Comparison of ENCODE assay signal across 1 cellular context in the genomic region with DNA sequence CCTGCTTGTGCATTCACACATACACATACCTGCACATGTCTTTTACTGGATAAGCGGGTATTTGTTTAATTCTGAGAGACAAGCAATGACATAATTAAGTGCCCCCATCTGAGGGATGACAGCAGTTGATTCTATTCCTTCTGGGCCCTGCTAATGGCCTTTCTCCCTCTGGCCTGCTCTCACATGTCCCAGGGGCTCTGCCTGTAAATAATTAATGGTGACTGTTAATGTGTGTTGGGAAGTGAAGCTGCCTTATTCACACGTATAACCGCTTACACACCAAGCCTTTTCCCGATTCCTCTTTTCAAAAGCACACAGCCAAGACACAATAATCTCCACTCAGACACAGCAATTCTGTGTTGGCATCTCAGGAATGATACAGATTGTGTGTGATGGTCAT.
A peak's percentile ranks its signal among the peaks of the same experiment; 100 is the strongest.
TF ChIP-seq lines count a peak whose summit lies in the region.

No MANE protein-coding gene starts in this region.

TF ChIP-seq in GM12878, 131 proteins besides CTCF, POLR2A, EP300 and RAD21 (continued from another document and continues in another):
- TF ChIP-seq, protein P1, sequence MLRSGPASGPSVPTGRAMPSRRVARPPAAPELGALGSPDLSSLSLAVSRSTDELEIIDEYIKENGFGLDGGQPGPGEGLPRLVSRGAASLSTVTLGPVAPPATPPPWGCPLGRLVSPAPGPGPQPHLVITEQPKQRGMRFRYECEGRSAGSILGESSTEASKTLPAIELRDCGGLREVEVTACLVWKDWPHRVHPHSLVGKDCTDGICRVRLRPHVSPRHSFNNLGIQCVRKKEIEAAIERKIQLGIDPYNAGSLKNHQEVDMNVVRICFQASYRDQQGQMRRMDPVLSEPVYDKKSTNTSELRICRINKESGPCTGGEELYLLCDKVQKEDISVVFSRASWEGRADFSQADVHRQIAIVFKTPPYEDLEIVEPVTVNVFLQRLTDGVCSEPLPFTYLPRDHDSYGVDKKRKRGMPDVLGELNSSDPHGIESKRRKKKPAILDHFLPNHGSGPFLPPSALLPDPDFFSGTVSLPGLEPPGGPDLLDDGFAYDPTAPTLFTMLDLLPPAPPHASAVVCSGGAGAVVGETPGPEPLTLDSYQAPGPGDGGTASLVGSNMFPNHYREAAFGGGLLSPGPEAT (IDR thresholded peaks at IDR 0.05; ENCODE audit: low read depth) = peak; percentile 83; the same call in 1 of the 2 replicates
- TF ChIP-seq ASH2L (IDR thresholded peaks at IDR 0.05; ENCODE audit: borderline replicate concordance, low read depth) (no peak), CREM (IDR thresholded peaks at IDR 0.05; ENCODE audit: low read depth) (no peak), CHD2 (IDR thresholded peaks at IDR 0.05; ENCODE audit: borderline replicate concordance, low read depth, low read length) (peak; percentile 29; the same call in 1 of the 2 replicates), SIX5 (IDR thresholded peaks at IDR 0.05; ENCODE audit: low read depth, low read length, severe bottlenecking) (no peak), NR2F1 (conservative IDR thresholded peaks at IDR 0.05) (0 out of 2 replicates have a peak, but pooled peaks have one; percentile 27), IKZF2 (IDR thresholded peaks at IDR 0.05) (peak; percentile 89 to 91), STAT1 (conservative IDR thresholded peaks at IDR 0.05) (no peak), DPF2 (IDR thresholded peaks at IDR 0.05) (peak; percentile 97), HCFC1 (IDR thresholded peaks at IDR 0.05; ENCODE audit: low read length) (no peak), CBX3 (IDR thresholded peaks at IDR 0.05; ENCODE audit: borderline replicate concordance, low read depth) (no peak), MEF2B (IDR thresholded peaks at IDR 0.05; ENCODE audit: partially characterized antibody, poor library complexity, severe bottlenecking) (peak; percentile 97), YY1 (IDR thresholded peaks at IDR 0.05; ENCODE audit: low read depth, low read length) (no peak), SREBF1 (IDR thresholded peaks at IDR 0.05; ENCODE audit: low read length) (no peak), IKZF1 (conservative IDR thresholded peaks at IDR 0.05) (peak; percentile 89), RAD51 (IDR thresholded peaks at IDR 0.05) (peak; percentile 35; the same call in 1 of the 2 replicates), BACH1 (IDR thresholded peaks at IDR 0.05; ENCODE audit: borderline replicate concordance) (peak; percentile 81; the same call in 1 of the 2 replicates), TAF1 (IDR thresholded peaks at IDR 0.05; ENCODE audit: borderline replicate concordance, low read depth, low read length) (no peak), SRF (IDR thresholded peaks at IDR 0.05; ENCODE audit: low read depth in 2 of 2, low read length in 2 of 2) (no peak), ZNF207 (IDR thresholded peaks at IDR 0.05; ENCODE audit: borderline replicate concordance) (no peak), ESRRA (IDR thresholded peaks at IDR 0.05; ENCODE audit: low read length) (no peak), NFIC (IDR thresholded peaks at IDR 0.05; ENCODE audit: low read depth, low read length) (no peak), SIN3A (IDR thresholded peaks at IDR 0.05; ENCODE audit: low read depth, low read length) (no peak), NBN (IDR thresholded peaks at IDR 0.05) (peak; percentile 80), BHLHE40 (IDR thresholded peaks at IDR 0.05; ENCODE audit: borderline replicate concordance in 1 of 2, low read depth in 2 of 2, low read length in 1 of 2) (peak; percentile 44 to 53; a peak in 2 of 4 replicates), KLF5 (IDR thresholded peaks at IDR 0.05; ENCODE audit: partially characterized antibody) (no peak), TCF7 (IDR thresholded peaks at IDR 0.05; ENCODE audit: borderline replicate concordance) (no peak), STAT3 (IDR thresholded peaks at IDR 0.05; ENCODE audit: low read depth, low read length) (no peak), GATAD2B (conservative IDR thresholded peaks at IDR 0.05; ENCODE audit: low read depth) (peak; percentile 89), SMARCA5 (IDR thresholded peaks at IDR 0.05) (peak; percentile 2; the same call in 1 of the 2 replicates), MTA2 (IDR thresholded peaks at IDR 0.05; ENCODE audit: low read depth) (peak; percentile 92), RELA (IDR thresholded peaks at IDR 0.05; ENCODE audit: borderline replicate concordance, partially characterized antibody) (no peak), LARP7 (IDR thresholded peaks at IDR 0.05) (no peak), NFXL1 (IDR thresholded peaks at IDR 0.05; ENCODE audit: borderline replicate concordance) (no peak), TARDBP (IDR thresholded peaks at IDR 0.05; ENCODE audit: borderline replicate concordance) (no peak), FOXM1 (IDR thresholded peaks at IDR 0.05; ENCODE audit: low read depth, low read length) (no peak), BMI1 (IDR thresholded peaks at IDR 0.05; ENCODE audit: borderline replicate concordance) (peak; percentile 68; the same call in 1 of the 2 replicates), SPI1 (IDR thresholded peaks at IDR 0.05; ENCODE audit: borderline replicate concordance, insufficient read depth, low read depth, low read length) (peak; percentile 93)
- TF ChIP-seq, protein P2, sequence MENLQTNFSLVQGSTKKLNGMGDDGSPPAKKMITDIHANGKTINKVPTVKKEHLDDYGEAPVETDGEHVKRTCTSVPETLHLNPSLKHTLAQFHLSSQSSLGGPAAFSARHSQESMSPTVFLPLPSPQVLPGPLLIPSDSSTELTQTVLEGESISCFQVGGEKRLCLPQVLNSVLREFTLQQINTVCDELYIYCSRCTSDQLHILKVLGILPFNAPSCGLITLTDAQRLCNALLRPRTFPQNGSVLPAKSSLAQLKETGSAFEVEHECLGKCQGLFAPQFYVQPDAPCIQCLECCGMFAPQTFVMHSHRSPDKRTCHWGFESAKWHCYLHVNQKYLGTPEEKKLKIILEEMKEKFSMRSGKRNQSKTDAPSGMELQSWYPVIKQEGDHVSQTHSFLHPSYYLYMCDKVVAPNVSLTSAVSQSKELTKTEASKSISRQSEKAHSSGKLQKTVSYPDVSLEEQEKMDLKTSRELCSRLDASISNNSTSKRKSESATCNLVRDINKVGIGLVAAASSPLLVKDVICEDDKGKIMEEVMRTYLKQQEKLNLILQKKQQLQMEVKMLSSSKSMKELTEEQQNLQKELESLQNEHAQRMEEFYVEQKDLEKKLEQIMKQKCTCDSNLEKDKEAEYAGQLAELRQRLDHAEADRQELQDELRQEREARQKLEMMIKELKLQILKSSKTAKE (IDR thresholded peaks at IDR 0.05; ENCODE audit: low read depth, poor library complexity, severe bottlenecking) = peak; percentile 36
- TF ChIP-seq, protein P3, sequence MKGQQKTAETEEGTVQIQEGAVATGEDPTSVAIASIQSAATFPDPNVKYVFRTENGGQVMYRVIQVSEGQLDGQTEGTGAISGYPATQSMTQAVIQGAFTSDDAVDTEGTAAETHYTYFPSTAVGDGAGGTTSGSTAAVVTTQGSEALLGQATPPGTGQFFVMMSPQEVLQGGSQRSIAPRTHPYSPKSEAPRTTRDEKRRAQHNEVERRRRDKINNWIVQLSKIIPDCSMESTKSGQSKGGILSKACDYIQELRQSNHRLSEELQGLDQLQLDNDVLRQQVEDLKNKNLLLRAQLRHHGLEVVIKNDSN (IDR thresholded peaks at IDR 0.05; ENCODE audit: borderline replicate concordance, extremely low read length, insufficient read depth, low read depth, low read length) = no peak
- TF ChIP-seq, protein P4, sequence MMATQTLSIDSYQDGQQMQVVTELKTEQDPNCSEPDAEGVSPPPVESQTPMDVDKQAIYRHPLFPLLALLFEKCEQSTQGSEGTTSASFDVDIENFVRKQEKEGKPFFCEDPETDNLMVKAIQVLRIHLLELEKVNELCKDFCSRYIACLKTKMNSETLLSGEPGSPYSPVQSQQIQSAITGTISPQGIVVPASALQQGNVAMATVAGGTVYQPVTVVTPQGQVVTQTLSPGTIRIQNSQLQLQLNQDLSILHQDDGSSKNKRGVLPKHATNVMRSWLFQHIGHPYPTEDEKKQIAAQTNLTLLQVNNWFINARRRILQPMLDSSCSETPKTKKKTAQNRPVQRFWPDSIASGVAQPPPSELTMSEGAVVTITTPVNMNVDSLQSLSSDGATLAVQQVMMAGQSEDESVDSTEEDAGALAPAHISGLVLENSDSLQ (IDR thresholded peaks at IDR 0.05) = 0 out of 2 replicates have a peak, but pooled peaks have one; percentile 8
- TF ChIP-seq, protein P5, sequence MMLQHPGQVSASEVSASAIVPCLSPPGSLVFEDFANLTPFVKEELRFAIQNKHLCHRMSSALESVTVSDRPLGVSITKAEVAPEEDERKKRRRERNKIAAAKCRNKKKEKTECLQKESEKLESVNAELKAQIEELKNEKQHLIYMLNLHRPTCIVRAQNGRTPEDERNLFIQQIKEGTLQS (IDR thresholded peaks at IDR 0.05; ENCODE audit: borderline replicate concordance, extremely low read depth, low read depth, low read length) = no peak
- TF ChIP-seq, protein P6, sequence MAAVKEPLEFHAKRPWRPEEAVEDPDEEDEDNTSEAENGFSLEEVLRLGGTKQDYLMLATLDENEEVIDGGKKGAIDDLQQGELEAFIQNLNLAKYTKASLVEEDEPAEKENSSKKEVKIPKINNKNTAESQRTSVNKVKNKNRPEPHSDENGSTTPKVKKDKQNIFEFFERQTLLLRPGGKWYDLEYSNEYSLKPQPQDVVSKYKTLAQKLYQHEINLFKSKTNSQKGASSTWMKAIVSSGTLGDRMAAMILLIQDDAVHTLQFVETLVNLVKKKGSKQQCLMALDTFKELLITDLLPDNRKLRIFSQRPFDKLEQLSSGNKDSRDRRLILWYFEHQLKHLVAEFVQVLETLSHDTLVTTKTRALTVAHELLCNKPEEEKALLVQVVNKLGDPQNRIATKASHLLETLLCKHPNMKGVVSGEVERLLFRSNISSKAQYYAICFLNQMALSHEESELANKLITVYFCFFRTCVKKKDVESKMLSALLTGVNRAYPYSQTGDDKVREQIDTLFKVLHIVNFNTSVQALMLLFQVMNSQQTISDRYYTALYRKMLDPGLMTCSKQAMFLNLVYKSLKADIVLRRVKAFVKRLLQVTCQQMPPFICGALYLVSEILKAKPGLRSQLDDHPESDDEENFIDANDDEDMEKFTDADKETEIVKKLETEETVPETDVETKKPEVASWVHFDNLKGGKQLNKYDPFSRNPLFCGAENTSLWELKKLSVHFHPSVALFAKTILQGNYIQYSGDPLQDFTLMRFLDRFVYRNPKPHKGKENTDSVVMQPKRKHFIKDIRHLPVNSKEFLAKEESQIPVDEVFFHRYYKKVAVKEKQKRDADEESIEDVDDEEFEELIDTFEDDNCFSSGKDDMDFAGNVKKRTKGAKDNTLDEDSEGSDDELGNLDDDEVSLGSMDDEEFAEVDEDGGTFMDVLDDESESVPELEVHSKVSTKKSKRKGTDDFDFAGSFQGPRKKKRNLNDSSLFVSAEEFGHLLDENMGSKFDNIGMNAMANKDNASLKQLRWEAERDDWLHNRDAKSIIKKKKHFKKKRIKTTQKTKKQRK (IDR thresholded peaks at IDR 0.05; ENCODE audit: low read depth, low read length) = no peak
- TF ChIP-seq, protein P7, sequence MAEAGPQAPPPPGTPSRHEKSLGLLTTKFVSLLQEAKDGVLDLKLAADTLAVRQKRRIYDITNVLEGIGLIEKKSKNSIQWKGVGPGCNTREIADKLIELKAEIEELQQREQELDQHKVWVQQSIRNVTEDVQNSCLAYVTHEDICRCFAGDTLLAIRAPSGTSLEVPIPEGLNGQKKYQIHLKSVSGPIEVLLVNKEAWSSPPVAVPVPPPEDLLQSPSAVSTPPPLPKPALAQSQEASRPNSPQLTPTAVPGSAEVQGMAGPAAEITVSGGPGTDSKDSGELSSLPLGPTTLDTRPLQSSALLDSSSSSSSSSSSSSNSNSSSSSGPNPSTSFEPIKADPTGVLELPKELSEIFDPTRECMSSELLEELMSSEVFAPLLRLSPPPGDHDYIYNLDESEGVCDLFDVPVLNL (IDR thresholded peaks at IDR 0.05; ENCODE audit: low read depth, low read length) = no peak
- TF ChIP-seq, protein P8, sequence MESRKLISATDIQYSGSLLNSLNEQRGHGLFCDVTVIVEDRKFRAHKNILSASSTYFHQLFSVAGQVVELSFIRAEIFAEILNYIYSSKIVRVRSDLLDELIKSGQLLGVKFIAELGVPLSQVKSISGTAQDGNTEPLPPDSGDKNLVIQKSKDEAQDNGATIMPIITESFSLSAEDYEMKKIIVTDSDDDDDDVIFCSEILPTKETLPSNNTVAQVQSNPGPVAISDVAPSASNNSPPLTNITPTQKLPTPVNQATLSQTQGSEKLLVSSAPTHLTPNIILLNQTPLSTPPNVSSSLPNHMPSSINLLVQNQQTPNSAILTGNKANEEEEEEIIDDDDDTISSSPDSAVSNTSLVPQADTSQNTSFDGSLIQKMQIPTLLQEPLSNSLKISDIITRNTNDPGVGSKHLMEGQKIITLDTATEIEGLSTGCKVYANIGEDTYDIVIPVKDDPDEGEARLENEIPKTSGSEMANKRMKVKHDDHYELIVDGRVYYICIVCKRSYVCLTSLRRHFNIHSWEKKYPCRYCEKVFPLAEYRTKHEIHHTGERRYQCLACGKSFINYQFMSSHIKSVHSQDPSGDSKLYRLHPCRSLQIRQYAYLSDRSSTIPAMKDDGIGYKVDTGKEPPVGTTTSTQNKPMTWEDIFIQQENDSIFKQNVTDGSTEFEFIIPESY (IDR thresholded peaks at IDR 0.05) = no peak
- TF ChIP-seq, protein P9, sequence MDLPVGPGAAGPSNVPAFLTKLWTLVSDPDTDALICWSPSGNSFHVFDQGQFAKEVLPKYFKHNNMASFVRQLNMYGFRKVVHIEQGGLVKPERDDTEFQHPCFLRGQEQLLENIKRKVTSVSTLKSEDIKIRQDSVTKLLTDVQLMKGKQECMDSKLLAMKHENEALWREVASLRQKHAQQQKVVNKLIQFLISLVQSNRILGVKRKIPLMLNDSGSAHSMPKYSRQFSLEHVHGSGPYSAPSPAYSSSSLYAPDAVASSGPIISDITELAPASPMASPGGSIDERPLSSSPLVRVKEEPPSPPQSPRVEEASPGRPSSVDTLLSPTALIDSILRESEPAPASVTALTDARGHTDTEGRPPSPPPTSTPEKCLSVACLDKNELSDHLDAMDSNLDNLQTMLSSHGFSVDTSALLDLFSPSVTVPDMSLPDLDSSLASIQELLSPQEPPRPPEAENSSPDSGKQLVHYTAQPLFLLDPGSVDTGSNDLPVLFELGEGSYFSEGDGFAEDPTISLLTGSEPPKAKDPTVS (IDR thresholded peaks at IDR 0.05; ENCODE audit: low read depth, low read length) = no peak
- TF ChIP-seq, protein P10, sequence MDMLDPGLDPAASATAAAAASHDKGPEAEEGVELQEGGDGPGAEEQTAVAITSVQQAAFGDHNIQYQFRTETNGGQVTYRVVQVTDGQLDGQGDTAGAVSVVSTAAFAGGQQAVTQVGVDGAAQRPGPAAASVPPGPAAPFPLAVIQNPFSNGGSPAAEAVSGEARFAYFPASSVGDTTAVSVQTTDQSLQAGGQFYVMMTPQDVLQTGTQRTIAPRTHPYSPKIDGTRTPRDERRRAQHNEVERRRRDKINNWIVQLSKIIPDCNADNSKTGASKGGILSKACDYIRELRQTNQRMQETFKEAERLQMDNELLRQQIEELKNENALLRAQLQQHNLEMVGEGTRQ (IDR thresholded peaks at IDR 0.05; ENCODE audit: borderline replicate concordance, low read depth, low read length) = no peak
